In genomic region chr17:7836596-7837374, GRCh38 we compare ENCODE assay signal across 8 cellular contexts. TPM values are rescaled to one million over a fixed set of nuclear protein-coding genes. Genes with fewer than 3 reads are reported as not detected.
DNase-seq lines count a peak whose midpoint lies in the region; ATAC-seq, FAIRE-seq and TF ChIP-seq lines count a peak whose summit lies in the region.

No MANE protein-coding gene starts in this region.

- peak; percentile 97 for FAIRE-seq in G401.6 (lab: Jason Lieb, UNC)

- WGBS in adrenal gland, 4 donors, result 1 to 4% (median 2%) methylated on average over 17 to 19 of the region's 19 CpGs

- peak overlapping the region; percentile 49 for H3K4me3 ChIP-seq in SJSA1
- peak overlapping the region in 3 of 4 donors; percentile 67 to 75 (median 72) for H3K4me3 ChIP-seq in adrenal gland
- H3K4me3 ChIP-seq in cardiac muscle cell, result peak overlapping the region; percentile 84
- H3K4me3 ChIP-seq in uterus, result peak overlapping the region; percentile 61 to 76

- peak overlapping the region; percentile 48 for H3K27ac ChIP-seq in SJSA1
- peak overlapping the region; percentile 98 to 99 (median 98) for H3K27ac ChIP-seq in adrenal gland
- peak overlapping the region; percentile 87 for H3K27ac ChIP-seq in cardiac muscle cell
- peak overlapping the region; percentile 93 to 98 for H3K27ac ChIP-seq in uterus

- peaks cover 47% of the 10 kb centered on the region for H3K4me1 ChIP-seq in SJSA1 (replicated peaks)
- peaks cover 33 to 45% of the 10 kb centered on the region in 2 donors for H3K4me1 ChIP-seq in adrenal gland (replicated peaks in 1 of 2)
- peaks cover 29% of the 10 kb centered on the region for H3K4me1 ChIP-seq in cardiac muscle cell (ENCODE audit: low read depth)
- H3K4me1 ChIP-seq in uterus, result peaks cover 8 to 10% of the 10 kb centered on the region in 2 donors

- DNase-seq in NCI-H1092 (lab: John Stamatoyannopoulos, UW), result peak; percentile 92
- DNase-seq in SJSA1 (ENCODE audit: low read depth in 1 of 2, low spot score in 2 of 2), result peak; percentile 64 to 81
- DNase-seq in adrenal gland, result peak; percentile 89 to 97 (median 96)
- DNase-seq in cardiac muscle cell (ENCODE audit: low read depth in 1 of 2, low spot score in 1 of 2), result peak; percentile 96 to 99
- DNase-seq in omental fat pad (ENCODE audit: low spot score), result peak; percentile 98
- DNase-seq in uterus, result peak; percentile 95 to 96

- ATAC-seq in omental fat pad (ENCODE audit: low FRiP score) (peak; percentile 35), GM21390 (IDR thresholded peaks at IDR 0.05; ENCODE audit: unreplicated experiment) (no peak)

- TF ChIP-seq POLR2A in adrenal gland (IDR thresholded peaks at IDR 0.05), result peak in 1 of 2 donors; percentile 77
- TF ChIP-seq POLR2A in uterus (IDR thresholded peaks at IDR 0.05), result peak in 1 of 2 donors; percentile 68

- H3K9me3 ChIP-seq in SJSA1 (replicated peaks), result no peaks in the 10 kb centered on the region
- no peaks in the 10 kb centered on the region for H3K9me3 ChIP-seq in adrenal gland (replicated peaks in 1 of 3)
- H3K9me3 ChIP-seq in cardiac muscle cell (ENCODE audit: low read depth), result no peaks in the 10 kb centered on the region
- no peaks in the 10 kb centered on the region for H3K9me3 ChIP-seq in uterus

- intact Hi-C loops in adrenal gland (cut with DNase I) (no loop called here), uterus (cut with DNase I; ENCODE audit: low total_unique reads) (no loop called here)

- H3K27me3 ChIP-seq in SJSA1 (replicated peaks), result peaks cover 2% of the 10 kb centered on the region; the same call in 1 of the 2 replicates
- H3K27me3 ChIP-seq in adrenal gland, result no peaks in the 10 kb centered on the region
- no peaks in the 10 kb centered on the region for H3K27me3 ChIP-seq in cardiac muscle cell
- H3K27me3 ChIP-seq in uterus, result no peaks in the 10 kb centered on the region

- H3K36me3 ChIP-seq in SJSA1, result no peaks in the 10 kb centered on the region
- H3K36me3 ChIP-seq in adrenal gland (replicated peaks in 1 of 2), result no peaks in the 10 kb centered on the region
- no peaks in the 10 kb centered on the region for H3K36me3 ChIP-seq in cardiac muscle cell
- no peaks in the 10 kb centered on the region for H3K36me3 ChIP-seq in uterus

- peak in 1 of 6 experiments; percentile 33 for TF ChIP-seq CTCF in adrenal gland (IDR thresholded peaks at IDR 0.05)
- TF ChIP-seq CTCF in cardiac muscle cell (IDR thresholded peaks at IDR 0.05; ENCODE audit: low read depth, low read length), result no peak
- TF ChIP-seq CTCF in omental fat pad (IDR thresholded peaks at IDR 0.05), result no peak
- peak in 2 of 4 experiments; percentile 23 to 52 for TF ChIP-seq CTCF in uterus (IDR thresholded peaks at IDR 0.05)

RNA-seq across cellular contexts. Expression of gene KDM6B, which starts 2.8 kb away (rescaled TPM):
- 0.34 and 0.85 TPM in 2 replicates for total RNA-seq in SJSA1 (2014; rRNA removed; shearing (Covaris generic))
- total RNA-seq in adrenal gland (10 to 100 TPM in 5 of 8 donors, 1 to 10 TPM in 3; 5.8 to 31.2 (median 15.1) TPM), cardiac muscle cell (11.1 and 20.8 TPM in 2 replicates), omental fat pad (10 to 100 TPM in 3 of 4 donors, 1 to 10 TPM in 1; 4.8 to 52.8 (median 34.6) TPM), uterus (10 to 100 TPM in 1 of 4 donors, 1 to 10 TPM in 3; 2.6 to 47.9 (median 4.4) TPM)
- polyA plus RNA-seq in adrenal gland (10 to 100 TPM in 2 of 3 donors, 1 to 10 TPM in 1; 2.2 to 35.9 (median 10.6) TPM), cardiac muscle cell (9.0 and 9.7 TPM in 2 replicates)

RNA-seq across cellular contexts. Expression of gene TMEM88, which starts 18.1 kb away (rescaled TPM):
- total RNA-seq in SJSA1 (2014; rRNA removed; shearing (Covaris generic)), result not detected in 2 replicates
- 10 to 100 TPM; 14.9 to 52.8 (median 25.1) TPM for total RNA-seq in adrenal gland
- polyA plus RNA-seq in adrenal gland, result 100 to 1,000 TPM in 1 of 3 donors, 10 to 100 TPM in 1, 1 to 10 TPM in 1; 7.9 to 107 (median 70.9) TPM
- total RNA-seq in cardiac muscle cell, result 27.4 and 51.2 TPM in 2 replicates
- polyA plus RNA-seq in cardiac muscle cell, result 31.3 and 66.1 TPM in 2 replicates
- total RNA-seq in omental fat pad, result 10 to 100 TPM; 20.2 to 99.9 (median 24.6) TPM
- 10 to 100 TPM in 3 of 4 donors, 1 to 10 TPM in 1; 7.3 to 68.1 (median 28.1) TPM for total RNA-seq in uterus

RNA-seq across cellular contexts. Expression of gene NAA38, which starts 20.6 kb away (rescaled TPM):
- 90.7 and 148 TPM in 2 replicates for total RNA-seq in SJSA1 (2014; rRNA removed; shearing (Covaris generic))
- total RNA-seq in adrenal gland (100 to 1,000 TPM in 7 of 8 donors, 10 to 100 TPM in 1; 96.2 to 224 (median 122) TPM), cardiac muscle cell (107 and 130 TPM in 2 replicates), omental fat pad (100 to 1,000 TPM in 1 of 4 donors, 10 to 100 TPM in 3; 61.2 to 209 (median 68.2) TPM), uterus (10 to 100 TPM in 3 of 4 donors, 1 to 10 TPM in 1; 3.6 to 94.7 (median 48.1) TPM)
- polyA plus RNA-seq in adrenal gland (100 to 1,000 TPM in 2 of 3 donors, 10 to 100 TPM in 1; 34.5 to 424 (median 329) TPM), cardiac muscle cell (158 and 168 TPM in 2 replicates)

RNA-seq across cellular contexts. Expression of gene CYB5D1, which starts 21.0 kb away (rescaled TPM):
- 2.6 and 2.8 TPM in 2 replicates for total RNA-seq in SJSA1 (2014; rRNA removed; shearing (Covaris generic))
- total RNA-seq in adrenal gland (10 to 100 TPM in 7 of 8 donors, 1 to 10 TPM in 1; 9.1 to 24.4 (median 17.9) TPM), cardiac muscle cell (14.0 and 14.3 TPM in 2 replicates), omental fat pad (10 to 100 TPM in 1 of 4 donors, 1 to 10 TPM in 3; 9.0 to 33.5 (median 9.3) TPM), uterus (10 to 100 TPM in 3 of 4 donors, 1 to 10 TPM in 1; 3.1 to 17.6 (median 16.2) TPM)
- polyA plus RNA-seq in adrenal gland (10 to 100 TPM in 2 of 3 donors, 1 to 10 TPM in 1; 6.5 to 36.8 (median 10.2) TPM), cardiac muscle cell (10.7 and 13.7 TPM in 2 replicates)

RNA-seq across cellular contexts. Expression of gene CHD3, which starts 51.8 kb away (rescaled TPM):
- 58.3 and 101 TPM in 2 replicates for total RNA-seq in SJSA1 (2014; rRNA removed; shearing (Covaris generic))
- total RNA-seq in adrenal gland (100 to 1,000 TPM in 2 of 8 donors, 10 to 100 TPM in 6; 75.8 to 123 (median 91.5) TPM), cardiac muscle cell (40.2 and 64.7 TPM in 2 replicates), omental fat pad (10 to 100 TPM; 47.0 to 77.6 (median 57.3) TPM), uterus (100 to 1,000 TPM in 3 of 4 donors, 10 to 100 TPM in 1; 81.0 to 165 (median 133) TPM)
- polyA plus RNA-seq in adrenal gland (100 to 1,000 TPM in 2 of 3 donors, 10 to 100 TPM in 1; 43.8 to 326 (median 104) TPM), cardiac muscle cell (15.9 and 19.7 TPM in 2 replicates)

Comparison
In these comparisons a context has a peak if more than half of its experiments do, and no peak if none do; other contexts are left out.
1. H3K27ac ChIP-seq: peak in every context shown above with its lines; median percentile 98 in adrenal gland; 96 in uterus; 87 in cardiac muscle cell; 48 in SJSA1.